Comparison of ENCODE assay signal across 2 cellular contexts in the genomic region with DNA sequence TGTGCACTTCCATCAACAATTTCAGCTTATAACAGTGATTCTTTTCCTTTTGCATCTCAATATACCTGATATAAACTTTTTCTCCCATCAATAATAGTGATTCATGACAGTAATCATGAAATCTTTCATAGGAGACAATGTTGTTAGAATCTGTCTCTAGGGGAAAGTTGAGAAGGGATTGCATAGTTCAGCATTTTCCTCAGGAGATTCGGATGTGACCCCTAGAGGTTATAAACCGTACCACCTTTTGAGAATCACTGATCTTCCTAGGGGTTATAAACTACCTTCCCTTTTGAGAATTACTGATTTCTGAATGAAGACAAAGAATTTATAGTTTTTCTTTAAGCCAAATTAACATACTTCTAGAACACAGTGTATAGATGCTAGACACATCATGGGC.
A peak's percentile ranks its signal among the peaks of the same experiment; 100 is the strongest.
TF ChIP-seq lines count a peak whose summit lies in the region.

No MANE protein-coding gene starts in this region.

TF ChIP-seq in HepG2, 621 proteins besides CTCF, POLR2A, EP300 and RAD21:
- TF ChIP-seq, protein P1, sequence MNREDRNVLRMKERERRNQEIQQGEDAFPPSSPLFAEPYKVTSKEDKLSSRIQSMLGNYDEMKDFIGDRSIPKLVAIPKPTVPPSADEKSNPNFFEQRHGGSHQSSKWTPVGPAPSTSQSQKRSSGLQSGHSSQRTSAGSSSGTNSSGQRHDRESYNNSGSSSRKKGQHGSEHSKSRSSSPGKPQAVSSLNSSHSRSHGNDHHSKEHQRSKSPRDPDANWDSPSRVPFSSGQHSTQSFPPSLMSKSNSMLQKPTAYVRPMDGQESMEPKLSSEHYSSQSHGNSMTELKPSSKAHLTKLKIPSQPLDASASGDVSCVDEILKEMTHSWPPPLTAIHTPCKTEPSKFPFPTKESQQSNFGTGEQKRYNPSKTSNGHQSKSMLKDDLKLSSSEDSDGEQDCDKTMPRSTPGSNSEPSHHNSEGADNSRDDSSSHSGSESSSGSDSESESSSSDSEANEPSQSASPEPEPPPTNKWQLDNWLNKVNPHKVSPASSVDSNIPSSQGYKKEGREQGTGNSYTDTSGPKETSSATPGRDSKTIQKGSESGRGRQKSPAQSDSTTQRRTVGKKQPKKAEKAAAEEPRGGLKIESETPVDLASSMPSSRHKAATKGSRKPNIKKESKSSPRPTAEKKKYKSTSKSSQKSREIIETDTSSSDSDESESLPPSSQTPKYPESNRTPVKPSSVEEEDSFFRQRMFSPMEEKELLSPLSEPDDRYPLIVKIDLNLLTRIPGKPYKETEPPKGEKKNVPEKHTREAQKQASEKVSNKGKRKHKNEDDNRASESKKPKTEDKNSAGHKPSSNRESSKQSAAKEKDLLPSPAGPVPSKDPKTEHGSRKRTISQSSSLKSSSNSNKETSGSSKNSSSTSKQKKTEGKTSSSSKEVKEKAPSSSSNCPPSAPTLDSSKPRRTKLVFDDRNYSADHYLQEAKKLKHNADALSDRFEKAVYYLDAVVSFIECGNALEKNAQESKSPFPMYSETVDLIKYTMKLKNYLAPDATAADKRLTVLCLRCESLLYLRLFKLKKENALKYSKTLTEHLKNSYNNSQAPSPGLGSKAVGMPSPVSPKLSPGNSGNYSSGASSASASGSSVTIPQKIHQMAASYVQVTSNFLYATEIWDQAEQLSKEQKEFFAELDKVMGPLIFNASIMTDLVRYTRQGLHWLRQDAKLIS (CRISPR knock-in tag; IDR thresholded peaks at IDR 0.05) = no peak
- TF ChIP-seq ZC3H4 (CRISPR knock-in tag; IDR thresholded peaks at IDR 0.05; ENCODE audit: borderline replicate concordance) = no peak
- TF ChIP-seq MAFF (IDR thresholded peaks at IDR 0.05; ENCODE audit: low read depth, low read length) = 0 out of 2 replicates have a peak, but pooled peaks have one; percentile 24
- TF ChIP-seq ETV5 (CRISPR knock-in tag; IDR thresholded peaks at IDR 0.05; ENCODE audit: borderline replicate concordance) = no peak
- no peak for TF ChIP-seq ZNF317 (CRISPR knock-in tag; IDR thresholded peaks at IDR 0.05)
- peak; percentile 24 to 42; a peak in 2 of 4 replicates for TF ChIP-seq MAFK (conservative IDR thresholded peaks at IDR 0.05 in 1 of 2, IDR thresholded peaks at IDR 0.05 in 1 of 2; ENCODE audit: low read length in 2 of 2)

TF ChIP-seq in K562, 482 proteins besides CTCF, POLR2A, EP300 and RAD21:
- TF ChIP-seq, protein P2, sequence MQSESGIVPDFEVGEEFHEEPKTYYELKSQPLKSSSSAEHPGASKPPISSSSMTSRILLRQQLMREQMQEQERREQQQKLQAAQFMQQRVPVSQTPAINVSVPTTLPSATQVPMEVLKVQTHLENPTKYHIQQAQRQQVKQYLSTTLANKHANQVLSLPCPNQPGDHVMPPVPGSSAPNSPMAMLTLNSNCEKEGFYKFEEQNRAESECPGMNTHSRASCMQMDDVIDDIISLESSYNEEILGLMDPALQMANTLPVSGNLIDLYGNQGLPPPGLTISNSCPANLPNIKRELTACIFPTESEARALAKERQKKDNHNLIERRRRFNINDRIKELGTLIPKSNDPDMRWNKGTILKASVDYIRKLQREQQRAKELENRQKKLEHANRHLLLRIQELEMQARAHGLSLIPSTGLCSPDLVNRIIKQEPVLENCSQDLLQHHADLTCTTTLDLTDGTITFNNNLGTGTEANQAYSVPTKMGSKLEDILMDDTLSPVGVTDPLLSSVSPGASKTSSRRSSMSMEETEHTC (IDR thresholded peaks at IDR 0.05) = no peak
- TF ChIP-seq, protein P3, sequence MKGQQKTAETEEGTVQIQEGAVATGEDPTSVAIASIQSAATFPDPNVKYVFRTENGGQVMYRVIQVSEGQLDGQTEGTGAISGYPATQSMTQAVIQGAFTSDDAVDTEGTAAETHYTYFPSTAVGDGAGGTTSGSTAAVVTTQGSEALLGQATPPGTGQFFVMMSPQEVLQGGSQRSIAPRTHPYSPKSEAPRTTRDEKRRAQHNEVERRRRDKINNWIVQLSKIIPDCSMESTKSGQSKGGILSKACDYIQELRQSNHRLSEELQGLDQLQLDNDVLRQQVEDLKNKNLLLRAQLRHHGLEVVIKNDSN (CRISPR knock-in tag; IDR thresholded peaks at IDR 0.05) = no peak
- TF ChIP-seq, protein P4, sequence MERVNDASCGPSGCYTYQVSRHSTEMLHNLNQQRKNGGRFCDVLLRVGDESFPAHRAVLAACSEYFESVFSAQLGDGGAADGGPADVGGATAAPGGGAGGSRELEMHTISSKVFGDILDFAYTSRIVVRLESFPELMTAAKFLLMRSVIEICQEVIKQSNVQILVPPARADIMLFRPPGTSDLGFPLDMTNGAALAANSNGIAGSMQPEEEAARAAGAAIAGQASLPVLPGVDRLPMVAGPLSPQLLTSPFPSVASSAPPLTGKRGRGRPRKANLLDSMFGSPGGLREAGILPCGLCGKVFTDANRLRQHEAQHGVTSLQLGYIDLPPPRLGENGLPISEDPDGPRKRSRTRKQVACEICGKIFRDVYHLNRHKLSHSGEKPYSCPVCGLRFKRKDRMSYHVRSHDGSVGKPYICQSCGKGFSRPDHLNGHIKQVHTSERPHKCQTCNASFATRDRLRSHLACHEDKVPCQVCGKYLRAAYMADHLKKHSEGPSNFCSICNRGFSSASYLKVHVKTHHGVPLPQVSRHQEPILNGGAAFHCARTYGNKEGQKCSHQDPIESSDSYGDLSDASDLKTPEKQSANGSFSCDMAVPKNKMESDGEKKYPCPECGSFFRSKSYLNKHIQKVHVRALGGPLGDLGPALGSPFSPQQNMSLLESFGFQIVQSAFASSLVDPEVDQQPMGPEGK (CRISPR knock-in tag; IDR thresholded peaks at IDR 0.05; ENCODE audit: borderline replicate concordance) = no peak
- TF ChIP-seq NCOR1 (IDR thresholded peaks at IDR 0.05) (no peak), RBM17 (IDR thresholded peaks at IDR 0.05; ENCODE audit: borderline replicate concordance, low read depth, low read length) (no peak), STAT5A (IDR thresholded peaks at IDR 0.05; ENCODE audit: borderline replicate concordance, low read length) (no peak), PTRF (tag; IDR thresholded peaks at IDR 0.05) (no peak), MAFK (IDR thresholded peaks at IDR 0.05; ENCODE audit: low read length) (no peak), ZNF347 (CRISPR knock-in tag; IDR thresholded peaks at IDR 0.05; ENCODE audit: low read depth) (no peak), CCAR2 (IDR thresholded peaks at IDR 0.05; ENCODE audit: low read depth, low read length) (no peak), SMAD4 (CRISPR knock-in tag; conservative IDR thresholded peaks at IDR 0.05) (no peak), GTF2F1 (IDR thresholded peaks at IDR 0.05; ENCODE audit: low read depth, low read length) (no peak), SIRT6 (IDR thresholded peaks at IDR 0.05; ENCODE audit: low read depth, low read length) (no peak), ZSCAN32 (CRISPR knock-in tag; IDR thresholded peaks at IDR 0.05) (no peak), MAFF (IDR thresholded peaks at IDR 0.05; ENCODE audit: low read length) (no peak), E2F3 (CRISPR knock-in tag; IDR thresholded peaks at IDR 0.05) (no peak)
- TF ChIP-seq, protein P5, sequence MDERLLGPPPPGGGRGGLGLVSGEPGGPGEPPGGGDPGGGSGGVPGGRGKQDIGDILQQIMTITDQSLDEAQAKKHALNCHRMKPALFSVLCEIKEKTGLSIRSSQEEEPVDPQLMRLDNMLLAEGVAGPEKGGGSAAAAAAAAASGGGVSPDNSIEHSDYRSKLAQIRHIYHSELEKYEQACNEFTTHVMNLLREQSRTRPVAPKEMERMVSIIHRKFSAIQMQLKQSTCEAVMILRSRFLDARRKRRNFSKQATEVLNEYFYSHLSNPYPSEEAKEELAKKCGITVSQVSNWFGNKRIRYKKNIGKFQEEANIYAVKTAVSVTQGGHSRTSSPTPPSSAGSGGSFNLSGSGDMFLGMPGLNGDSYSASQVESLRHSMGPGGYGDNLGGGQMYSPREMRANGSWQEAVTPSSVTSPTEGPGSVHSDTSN (CRISPR knock-in tag; IDR thresholded peaks at IDR 0.05; ENCODE audit: low read depth) = no peak
- TF ChIP-seq, protein P5 (tag; conservative IDR thresholded peaks at IDR 0.05; ENCODE audit: low read depth) = no peak
- TF ChIP-seq, protein P6, sequence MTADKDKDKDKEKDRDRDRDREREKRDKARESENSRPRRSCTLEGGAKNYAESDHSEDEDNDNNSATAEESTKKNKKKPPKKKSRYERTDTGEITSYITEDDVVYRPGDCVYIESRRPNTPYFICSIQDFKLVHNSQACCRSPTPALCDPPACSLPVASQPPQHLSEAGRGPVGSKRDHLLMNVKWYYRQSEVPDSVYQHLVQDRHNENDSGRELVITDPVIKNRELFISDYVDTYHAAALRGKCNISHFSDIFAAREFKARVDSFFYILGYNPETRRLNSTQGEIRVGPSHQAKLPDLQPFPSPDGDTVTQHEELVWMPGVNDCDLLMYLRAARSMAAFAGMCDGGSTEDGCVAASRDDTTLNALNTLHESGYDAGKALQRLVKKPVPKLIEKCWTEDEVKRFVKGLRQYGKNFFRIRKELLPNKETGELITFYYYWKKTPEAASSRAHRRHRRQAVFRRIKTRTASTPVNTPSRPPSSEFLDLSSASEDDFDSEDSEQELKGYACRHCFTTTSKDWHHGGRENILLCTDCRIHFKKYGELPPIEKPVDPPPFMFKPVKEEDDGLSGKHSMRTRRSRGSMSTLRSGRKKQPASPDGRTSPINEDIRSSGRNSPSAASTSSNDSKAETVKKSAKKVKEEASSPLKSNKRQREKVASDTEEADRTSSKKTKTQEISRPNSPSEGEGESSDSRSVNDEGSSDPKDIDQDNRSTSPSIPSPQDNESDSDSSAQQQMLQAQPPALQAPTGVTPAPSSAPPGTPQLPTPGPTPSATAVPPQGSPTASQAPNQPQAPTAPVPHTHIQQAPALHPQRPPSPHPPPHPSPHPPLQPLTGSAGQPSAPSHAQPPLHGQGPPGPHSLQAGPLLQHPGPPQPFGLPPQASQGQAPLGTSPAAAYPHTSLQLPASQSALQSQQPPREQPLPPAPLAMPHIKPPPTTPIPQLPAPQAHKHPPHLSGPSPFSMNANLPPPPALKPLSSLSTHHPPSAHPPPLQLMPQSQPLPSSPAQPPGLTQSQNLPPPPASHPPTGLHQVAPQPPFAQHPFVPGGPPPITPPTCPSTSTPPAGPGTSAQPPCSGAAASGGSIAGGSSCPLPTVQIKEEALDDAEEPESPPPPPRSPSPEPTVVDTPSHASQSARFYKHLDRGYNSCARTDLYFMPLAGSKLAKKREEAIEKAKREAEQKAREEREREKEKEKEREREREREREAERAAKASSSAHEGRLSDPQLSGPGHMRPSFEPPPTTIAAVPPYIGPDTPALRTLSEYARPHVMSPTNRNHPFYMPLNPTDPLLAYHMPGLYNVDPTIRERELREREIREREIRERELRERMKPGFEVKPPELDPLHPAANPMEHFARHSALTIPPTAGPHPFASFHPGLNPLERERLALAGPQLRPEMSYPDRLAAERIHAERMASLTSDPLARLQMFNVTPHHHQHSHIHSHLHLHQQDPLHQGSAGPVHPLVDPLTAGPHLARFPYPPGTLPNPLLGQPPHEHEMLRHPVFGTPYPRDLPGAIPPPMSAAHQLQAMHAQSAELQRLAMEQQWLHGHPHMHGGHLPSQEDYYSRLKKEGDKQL (CRISPR knock-in tag; IDR thresholded peaks at IDR 0.05; ENCODE audit: borderline replicate concordance) = no peak
- TF ChIP-seq, protein P7, sequence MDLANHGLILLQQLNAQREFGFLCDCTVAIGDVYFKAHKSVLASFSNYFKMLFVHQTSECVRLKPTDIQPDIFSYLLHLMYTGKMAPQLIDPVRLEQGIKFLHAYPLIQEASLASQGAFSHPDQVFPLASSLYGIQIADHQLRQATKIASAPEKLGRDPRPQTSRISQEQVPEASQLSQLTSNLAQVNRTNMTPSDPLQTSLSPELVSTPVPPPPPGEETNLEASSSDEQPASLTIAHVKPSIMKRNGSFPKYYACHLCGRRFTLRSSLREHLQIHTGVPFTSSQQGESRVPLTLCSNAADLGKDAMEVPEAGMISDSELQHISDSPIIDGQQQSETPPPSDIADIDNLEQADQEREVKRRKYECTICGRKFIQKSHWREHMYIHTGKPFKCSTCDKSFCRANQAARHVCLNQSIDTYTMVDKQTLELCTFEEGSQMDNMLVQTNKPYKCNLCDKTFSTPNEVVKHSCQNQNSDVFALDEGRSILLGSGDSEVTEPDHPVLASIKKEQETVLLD (IDR thresholded peaks at IDR 0.05) = no peak
- TF ChIP-seq, protein P8, sequence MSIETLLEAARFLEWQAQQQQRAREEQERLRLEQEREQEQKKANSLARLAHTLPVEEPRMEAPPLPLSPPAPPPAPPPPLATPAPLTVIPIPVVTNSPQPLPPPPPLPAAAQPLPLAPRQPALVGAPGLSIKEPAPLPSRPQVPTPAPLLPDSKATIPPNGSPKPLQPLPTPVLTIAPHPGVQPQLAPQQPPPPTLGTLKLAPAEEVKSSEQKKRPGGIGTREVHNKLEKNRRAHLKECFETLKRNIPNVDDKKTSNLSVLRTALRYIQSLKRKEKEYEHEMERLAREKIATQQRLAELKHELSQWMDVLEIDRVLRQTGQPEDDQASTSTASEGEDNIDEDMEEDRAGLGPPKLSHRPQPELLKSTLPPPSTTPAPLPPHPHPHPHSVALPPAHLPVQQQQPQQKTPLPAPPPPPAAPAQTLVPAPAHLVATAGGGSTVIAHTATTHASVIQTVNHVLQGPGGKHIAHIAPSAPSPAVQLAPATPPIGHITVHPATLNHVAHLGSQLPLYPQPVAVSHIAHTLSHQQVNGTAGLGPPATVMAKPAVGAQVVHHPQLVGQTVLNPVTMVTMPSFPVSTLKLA (conservative IDR thresholded peaks at IDR 0.05) = no peak
